ENCODE assay signal across 8 cellular contexts in genomic region chr6:111259089-111259831, GRCh38.
DNase-seq lines count a peak whose midpoint lies in the region; ATAC-seq and TF ChIP-seq lines count a peak whose summit lies in the region.

No MANE protein-coding gene starts in this region.

- peak; percentile 96 for DNase-seq in AG08396 (ENCODE audit: low spot score)
- DNase-seq in NCI-H2196 treated with DMSO at 0.1 percent for 48 hours (lab: John Stamatoyannopoulos, UW; ENCODE audit: unreplicated experiment) = peak; percentile 95
- peak; percentile 99 for DNase-seq in central memory CD4-positive, alpha-beta T cell
- DNase-seq in iris pigment epithelial cell (ENCODE audit: low read depth) = peak; percentile 99
- DNase-seq in stimulated activated CD4-positive, alpha-beta T cell treated with anti-CD3 and anti-CD28 coated beads, Interleukin-12 subunit alpha, Interleukin-12 subunit beta, amount 100 ng/mL, for 24 hours (ENCODE audit: low read depth in 2 of 2) = peak; percentile 98 to 99

- peak; percentile 99 for ATAC-seq in GM18873 (IDR thresholded peaks at IDR 0.05; ENCODE audit: low FRiP score, unreplicated experiment)
- ATAC-seq in HG03139 (IDR thresholded peaks at IDR 0.05; ENCODE audit: unreplicated experiment) = peak; percentile 97

- peak overlapping the region; percentile 84 for H3K4me3 ChIP-seq in WI38 (ENCODE audit: low read depth, low read length)

- peak; percentile 92 for TF ChIP-seq CTCF in WI38 (IDR thresholded peaks at IDR 0.05; ENCODE audit: low read depth, low read length)

Comparison
In these comparisons a context has a peak if more than half of its experiments do, and no peak if none do; other contexts are left out.
1. Peak in every context shown above with its lines: DNase-seq, ATAC-seq and H3K4me3 ChIP-seq.